23 cellular contexts compared by ENCODE assay signal in genomic region chr1:67642694-67643093, GRCh38. TPM values are rescaled to one million over a fixed set of nuclear protein-coding genes. Genes with fewer than 3 reads are reported as not detected.
DNase-seq lines count a peak whose midpoint lies in the region; ATAC-seq, FAIRE-seq and TF ChIP-seq lines count a peak whose summit lies in the region.
"Had no signal": no experiment of that assay in that cellular context is flagged by ENCODE, and none has a peak within 500 bp of the region (broad histone marks: within the 10 kb centered on the region; RNA-seq: fewer than 3 reads in every experiment).

No MANE protein-coding gene starts in this region.

- 37% methylated on average over 11 of the region's 11 CpGs for WGBS in mammary epithelial cell (ENCODE audit: low coverage, missing lambda C conversion rate)
- 60 to 67% methylated on average over 11 of the region's 11 CpGs for WGBS in heart right ventricle, 2 donors

- H3K4me1 ChIP-seq in mammary epithelial cell (ENCODE audit: insufficient read depth, low read length) (peaks cover 33% of the 10 kb centered on the region), heart right ventricle (peaks cover 8 to 37% (median 26%) of the 10 kb centered on the region in 9 donors)
- no peaks in the 10 kb centered on the region for H3K4me1 ChIP-seq in effector memory CD4-positive, alpha-beta T cell (ENCODE audit: control insufficient read depth, insufficient read depth, low read length, poor library complexity, severe bottlenecking)
- H3K4me1 ChIP-seq: BLaER1 had no signal

- peak overlapping the region; percentile 24 for H3K4me2 ChIP-seq in mammary epithelial cell (ENCODE audit: insufficient read depth, low read depth, low read length)
- H3K4me2 ChIP-seq: BLaER1, PC-9 had no signal

- no peak for TF ChIP-seq CTCF in HFFc6 (IDR thresholded peaks at IDR 0.05)
- TF ChIP-seq CTCF in mammary epithelial cell (conservative IDR thresholded peaks at IDR 0.05 in 1 of 2, IDR thresholded peaks at IDR 0.05 in 1 of 2; ENCODE audit: extremely low read depth in 1 of 2, insufficient read depth in 1 of 2, low read depth in 1 of 2, low read length in 2 of 2) = no peak
- no peak for TF ChIP-seq CTCF in heart right ventricle (IDR thresholded peaks at IDR 0.05)

- no peak overlapping the region for H3K27ac ChIP-seq in mammary epithelial cell (ENCODE audit: insufficient read depth, low read depth, low read length)
- peak overlapping the region in 4 of 10 donors; percentile 15 to 48 (median 34) for H3K27ac ChIP-seq in heart right ventricle
- H3K27ac ChIP-seq in effector memory CD4-positive, alpha-beta T cell (ENCODE audit: insufficient read depth, low read length, poor library complexity, severe bottlenecking) = no peak overlapping the region
- H3K27ac ChIP-seq: BLaER1, PC-9 had no signal

- no peaks in the 10 kb centered on the region for H3K9me3 Mint-ChIP-seq in HFFc6
- H3K9me3 Mint-ChIP-seq: activated naive CD4-positive, alpha-beta T cell treated with anti-CD3 and anti-CD28 coated beads, Interleukin-2, amount 50 U/mL, for 24 hours; effector memory CD8-positive, alpha-beta T cell; stimulated activated memory B cell treated with anti-CD40 and anti-IgM and Interleukin-4, amounts not matched to agents 10 μg/mL and 1 μg/mL and 100 μg/mL, for 72 hours had no signal

- DNase-seq in HFFc6 = no peak
- no peak for DNase-seq in mammary epithelial cell
- peak; percentile 19 to 43 for DNase-seq in heart right ventricle
- no peak for DNase-seq in sciatic nerve (ENCODE audit: low spot score)
- DNase-seq in urothelium cell line (ENCODE audit: low spot score) = no peak
- DNase-seq in DMS53 treated with DMSO at 0.1 percent for 48 hours (lab: John Stamatoyannopoulos, UW; ENCODE audit: unreplicated experiment) = no peak
- no peak for DNase-seq in effector memory CD4-positive, alpha-beta T cell
- DNase-seq: activated CD4-positive, alpha-beta T cell treated with anti-CD3 and anti-CD28 coated beads for 4 hours; activated T-cell treated with anti-CD3 and anti-CD28 coated beads for 4 hours; central memory CD4-positive, alpha-beta T cell; effector memory CD8-positive, alpha-beta T cell; KG1; NCI-H1092; NCI-H774; PC-9; trophoblast cell had no signal

- CTCF ChIA-PET in mammary epithelial cell (lab: Charles Lee; ENCODE audit: low non-redundant PET) = no interaction called here

- H3K4me3 ChIP-seq in mammary epithelial cell (replicated peaks in 1 of 3; ENCODE audit: insufficient read depth in 1 of 3, low read depth in 2 of 3, low read length in 3 of 3) (no peak overlapping the region), heart right ventricle (no peak overlapping the region)
- H3K4me3 ChIP-seq in effector memory CD4-positive, alpha-beta T cell (ENCODE audit: insufficient read depth, low read depth, low read length, poor library complexity, severe bottlenecking) = no peak overlapping the region
- H3K4me3 ChIP-seq: BLaER1, PC-9 had no signal

- no peaks in the 10 kb centered on the region; the same call in 1 of the 2 replicates for H3K4me1 Mint-ChIP-seq in HFFc6 (ENCODE audit: low read depth)
- H3K4me1 Mint-ChIP-seq: activated naive CD4-positive, alpha-beta T cell treated with anti-CD3 and anti-CD28 coated beads, Interleukin-2, amount 50 U/mL, for 24 hours; stimulated activated memory B cell treated with anti-CD40 and anti-IgM and Interleukin-4, amounts not matched to agents 10 μg/mL and 1 μg/mL and 100 μg/mL, for 72 hours had no signal

- intact Hi-C loops in mammary epithelial cell (cut with micrococcal nuclease) (no loop called here), heart right ventricle (cut with DNase I) (no loop called here), sciatic nerve (cut with DNase I) (no loop called here)

- ATAC-seq in heart right ventricle = peak in 7 of 8 donors; percentile 22 to 65 (median 49)
- peak; percentile 76 for ATAC-seq in sciatic nerve
- ATAC-seq in GM18505 (IDR thresholded peaks at IDR 0.05; ENCODE audit: unreplicated experiment) = no peak
- ATAC-seq: effector memory CD8-positive, alpha-beta T cell; stimulated activated memory B cell treated with anti-CD40 and anti-IgM and Interleukin-4, amounts not matched to agents 10 μg/mL and 1 μg/mL and 100 μg/mL, for 72 hours had no signal

- H3K9me3 ChIP-seq in mammary epithelial cell (replicated peaks; ENCODE audit: insufficient read depth, low read length) (no peaks in the 10 kb centered on the region), heart right ventricle (no peaks in the 10 kb centered on the region)
- H3K9me3 ChIP-seq in effector memory CD4-positive, alpha-beta T cell (ENCODE audit: control insufficient read depth, low read length) = no peaks in the 10 kb centered on the region
- H3K9me3 ChIP-seq: BLaER1 had no signal

- no TSS peak for BruUV-seq in mammary epithelial cell (replicated peaks; lab: Mats Ljungman, UMichigan)

- H3K36me3 ChIP-seq in mammary epithelial cell (ENCODE audit: insufficient read depth, low read length) = no peaks in the 10 kb centered on the region
- no peaks in the 10 kb centered on the region for H3K36me3 ChIP-seq in heart right ventricle
- no peaks in the 10 kb centered on the region for H3K36me3 ChIP-seq in effector memory CD4-positive, alpha-beta T cell (ENCODE audit: control insufficient read depth, insufficient read depth, low read length)
- H3K36me3 ChIP-seq: BLaER1 had no signal

- peak overlapping the region; percentile 83 for H2AFZ ChIP-seq in mammary epithelial cell (ENCODE audit: low read depth, low read length)
- H2AFZ ChIP-seq: PC-9 had no signal

- TF ChIP-seq POLR2A in GM18505 (IDR thresholded peaks at IDR 0.05; ENCODE audit: borderline replicate concordance, extremely low read depth, insufficient read depth, insufficient read length) = no peak

- peak overlapping the region; percentile 13; the same call in 1 of the 2 replicates for H3K4me3 Mint-ChIP-seq in HFFc6
- H3K4me3 Mint-ChIP-seq: activated naive CD4-positive, alpha-beta T cell treated with anti-CD3 and anti-CD28 coated beads, Interleukin-2, amount 50 U/mL, for 24 hours; effector memory CD8-positive, alpha-beta T cell; stimulated activated memory B cell treated with anti-CD40 and anti-IgM and Interleukin-4, amounts not matched to agents 10 μg/mL and 1 μg/mL and 100 μg/mL, for 72 hours had no signal

- dilution Hi-C loops in mammary epithelial cell (cut with HindIII; ENCODE audit: low sequenced_read_pairs) = no loop called here

- no peaks in the 10 kb centered on the region for H3K36me3 Mint-ChIP-seq in HFFc6 (ENCODE audit: low read depth)
- H3K36me3 Mint-ChIP-seq: activated naive CD4-positive, alpha-beta T cell treated with anti-CD3 and anti-CD28 coated beads, Interleukin-2, amount 50 U/mL, for 24 hours; stimulated activated memory B cell treated with anti-CD40 and anti-IgM and Interleukin-4, amounts not matched to agents 10 μg/mL and 1 μg/mL and 100 μg/mL, for 72 hours had no signal

- no peaks in the 10 kb centered on the region for H3K27me3 Mint-ChIP-seq in HFFc6 (ENCODE audit: insufficient read depth)
- H3K27me3 Mint-ChIP-seq: activated naive CD4-positive, alpha-beta T cell treated with anti-CD3 and anti-CD28 coated beads, Interleukin-2, amount 50 U/mL, for 24 hours; progenitor cell of endocrine pancreas had no signal

- no peaks in the 10 kb centered on the region for H3K27me3 ChIP-seq in mammary epithelial cell (ENCODE audit: insufficient read depth, low read length)
- no peaks in the 10 kb centered on the region for H3K27me3 ChIP-seq in heart right ventricle
- H3K27me3 ChIP-seq in effector memory CD4-positive, alpha-beta T cell (replicated peaks; ENCODE audit: control insufficient read depth, insufficient read depth, low read length, poor library complexity, severe bottlenecking) = no peaks in the 10 kb centered on the region
- H3K27me3 ChIP-seq: BLaER1 had no signal

- no peaks in the 10 kb centered on the region for H3K79me2 ChIP-seq in mammary epithelial cell (ENCODE audit: insufficient read depth, low read length)

- no peak overlapping the region for H3K27ac Mint-ChIP-seq in HFFc6
- H3K27ac Mint-ChIP-seq: activated naive CD4-positive, alpha-beta T cell treated with anti-CD3 and anti-CD28 coated beads, Interleukin-2, amount 50 U/mL, for 24 hours; effector memory CD8-positive, alpha-beta T cell; progenitor cell of endocrine pancreas; stimulated activated memory B cell treated with anti-CD40 and anti-IgM and Interleukin-4, amounts not matched to agents 10 μg/mL and 1 μg/mL and 100 μg/mL, for 72 hours had no signal

- FAIRE-seq in urothelium cell line (lab: Jason Lieb, UNC) = no peak
- FAIRE-seq: D721Med, frontal cortex had no signal

- H3K9ac ChIP-seq in mammary epithelial cell (ENCODE audit: insufficient read depth, low read length) = no peak overlapping the region
- H3K9ac ChIP-seq: BLaER1 had no signal

- in situ Hi-C loops in mammary epithelial cell (cut with MboI; ENCODE audit: low sequenced_read_pairs in 2 of 2) = no loop called here

- H4K20me1 ChIP-seq in mammary epithelial cell (ENCODE audit: insufficient read depth, low read length) = no peaks in the 10 kb centered on the region
- H4K20me1 ChIP-seq: BLaER1 had no signal

RNA-seq across cellular contexts. Expression of gene GADD45A, which starts 42.3 kb away (rescaled TPM):
- 10 to 100 TPM; 80.3 to 93.2 (median 83.8) TPM for total RNA-seq in HFFc6 (2021; fragmentation: NEBNext Ultra II Directional; extraction: Animal tissue kit (Norgen Biotek cat#: 25700))
- total RNA-seq in mammary epithelial cell (100 to 1,000 TPM; 119 to 371 TPM), heart right ventricle (100 to 1,000 TPM in 4 of 10 donors, 10 to 100 TPM in 6; 26.2 to 148 (median 72.7) TPM), sciatic nerve (34.6 TPM)
- polyA plus RNA-seq in mammary epithelial cell (75.5 TPM), heart right ventricle (10 to 100 TPM; 40.6 to 41.4 TPM)
- 27.2 TPM for polyA minus RNA-seq in mammary epithelial cell

Comparison
In these comparisons a context has a peak if more than half of its experiments do, and no peak if none do; other contexts are left out.
1. DNase-seq: peak in heart right ventricle (2 of 2); none in HFFc6 (single experiment), mammary epithelial cell (single experiment), sciatic nerve (single experiment), urothelium cell line (single experiment), DMS53 treated with DMSO at 0.1 percent for 48 hours (single experiment) and effector memory CD4-positive, alpha-beta T cell (0 of 3).